ENCODE assay signal across 17 cellular contexts in genomic region chr16:75114179-75114945, GRCh38. TPM values are rescaled to one million over a fixed set of nuclear protein-coding genes. Genes with fewer than 3 reads are reported as not detected.
A peak's percentile ranks its signal among the peaks of the same experiment; 100 is the strongest.
DNase-seq lines count a peak whose midpoint lies in the region; ATAC-seq and TF ChIP-seq lines count a peak whose summit lies in the region.
"Had no signal": no experiment of that assay in that cellular context is flagged by ENCODE, and none has a peak within 500 bp of the region (broad histone marks: within the 10 kb centered on the region; RNA-seq: fewer than 3 reads in every experiment).

No MANE protein-coding gene starts in this region.

- H3K36me3 Mint-ChIP-seq in activated T-helper 2 cell treated with anti-CD3 and anti-CD28 coated beads, Interferon-gamma antibody, Interleukin-2, Interleukin-4, amounts not matched to agents 10 μg/mL and 5 μg/mL and 100 μg/mL, durations not matched to agents 14 hours and 24 hours and 36 hours (ENCODE audit: low read depth): no peaks in the 10 kb centered on the region

- intact Hi-C loops in psoas muscle (cut with DNase I): no loop called here
- intact Hi-C loops in activated T-helper 2 cell treated with anti-CD3 and anti-CD28 coated beads, Interferon-gamma antibody, Interleukin-2, Interleukin-4, amounts not matched to agents 10 μg/mL and 5 μg/mL and 100 μg/mL, durations not matched to agents 14 hours and 24 hours and 36 hours (cut with micrococcal nuclease): loop anchor here (10.0 kb wide), 1 partner anchor 410 kb away; the partner anchor contains the start of gene MLKL

- peak; percentile 4 for DNase-seq in NCI-H345 (lab: John Stamatoyannopoulos, UW)
- DNase-seq in NCI-H345 treated with DMSO at 0.1 percent for 48 hours (lab: John Stamatoyannopoulos, UW; ENCODE audit: unreplicated experiment): no peak
- DNase-seq in NCI-H1092 treated with DMSO at 0.1 percent for 48 hours (lab: John Stamatoyannopoulos, UW): peak; percentile 37
- peak; percentile 1 for DNase-seq in germinal center (ENCODE audit: low spot score)
- DNase-seq in psoas muscle: no peak
- DNase-seq in activated T-helper 2 cell treated with anti-CD3 and anti-CD28 coated beads, Interferon-gamma antibody, Interleukin-2, Interleukin-4, amounts not matched to agents 10 μg/mL and 5 μg/mL and 100 μg/mL, durations not matched to agents 14 hours and 24 hours and 36 hours (ENCODE audit: low spot score): no peak
- DNase-seq in HuH-7 (ENCODE audit: low spot score): no peak
- DNase-seq: 8988T, C1 segment of cervical spinal cord, MG63, NCI-H187 treated with DMSO at 0.1 percent for 48 hours, NCI-H526, PC-3 had no signal

- H3K4me3 ChIP-seq in psoas muscle: no peak overlapping the region
- H3K4me3 ChIP-seq: GM12878, MG63, SK-N-MC had no signal

- no peaks in the 10 kb centered on the region for H3K27me3 Mint-ChIP-seq in activated T-helper 2 cell treated with anti-CD3 and anti-CD28 coated beads, Interferon-gamma antibody, Interleukin-2, Interleukin-4, amounts not matched to agents 10 μg/mL and 5 μg/mL and 100 μg/mL, durations not matched to agents 14 hours and 24 hours and 36 hours (ENCODE audit: low read depth)

- H3K27me3 ChIP-seq in psoas muscle (ENCODE audit: insufficient read depth in 3 of 3, low read length in 2 of 3): no peaks in the 10 kb centered on the region
- H3K27me3 ChIP-seq: MG63 had no signal

- TF ChIP-seq CTCF in psoas muscle (IDR thresholded peaks at IDR 0.05): no peak

- no peaks in the 10 kb centered on the region for H3K9me3 Mint-ChIP-seq in activated T-helper 2 cell treated with anti-CD3 and anti-CD28 coated beads, Interferon-gamma antibody, Interleukin-2, Interleukin-4, amounts not matched to agents 10 μg/mL and 5 μg/mL and 100 μg/mL, durations not matched to agents 14 hours and 24 hours and 36 hours

- H3K27ac Mint-ChIP-seq in activated T-helper 2 cell treated with anti-CD3 and anti-CD28 coated beads, Interferon-gamma antibody, Interleukin-2, Interleukin-4, amounts not matched to agents 10 μg/mL and 5 μg/mL and 100 μg/mL, durations not matched to agents 14 hours and 24 hours and 36 hours: no peak overlapping the region

- H3K27ac ChIP-seq in psoas muscle: peak overlapping the region; percentile 84
- H3K27ac ChIP-seq: SK-N-MC had no signal

- peaks cover 0 to 22% of the 10 kb centered on the region in 2 donors for H3K36me3 ChIP-seq in psoas muscle (ENCODE audit: insufficient read depth in 1 of 2, low read depth in 1 of 2)
- H3K36me3 ChIP-seq: MG63 had no signal

- ATAC-seq in psoas muscle: no peak
- no peak for ATAC-seq in HG03039 (IDR thresholded peaks at IDR 0.05; ENCODE audit: unreplicated experiment)
- ATAC-seq: GM12878, PC-3, Right ventricle myocardium inferior had no signal

- no peaks in the 10 kb centered on the region for H3K9me3 ChIP-seq in psoas muscle
- H3K9me3 ChIP-seq: MG63 had no signal

- WGBS in psoas muscle, 3 donors: 83 to 89% (median 83%) methylated on average over 38 to 44 of the region's 44 CpGs

- H3K4me1 ChIP-seq in psoas muscle: peaks cover 55% of the 10 kb centered on the region

- no peak overlapping the region for H3K4me3 Mint-ChIP-seq in activated T-helper 2 cell treated with anti-CD3 and anti-CD28 coated beads, Interferon-gamma antibody, Interleukin-2, Interleukin-4, amounts not matched to agents 10 μg/mL and 5 μg/mL and 100 μg/mL, durations not matched to agents 14 hours and 24 hours and 36 hours (ENCODE audit: low read depth)

- H3K4me1 Mint-ChIP-seq in activated T-helper 2 cell treated with anti-CD3 and anti-CD28 coated beads, Interferon-gamma antibody, Interleukin-2, Interleukin-4, amounts not matched to agents 10 μg/mL and 5 μg/mL and 100 μg/mL, durations not matched to agents 14 hours and 24 hours and 36 hours (ENCODE audit: low read depth): peaks cover 19% of the 10 kb centered on the region

RNA-seq across cellular contexts. Expression of gene LDHD, which starts 2.2 kb away (rescaled TPM):
- total RNA-seq in psoas muscle: 10 to 100 TPM; 26.2 to 66.6 (median 41.3) TPM
- 10 to 100 TPM; 20.5 to 37.5 (median 27.8) TPM for polyA plus RNA-seq in psoas muscle
- total RNA-seq in activated T-helper 2 cell treated with anti-CD3 and anti-CD28 coated beads, Interferon-gamma antibody, Interleukin-2, Interleukin-4, amounts not matched to agents 10 μg/mL and 5 μg/mL and 100 μg/mL, durations not matched to agents 14 hours and 24 hours and 36 hours: 0.41 TPM in 1 of 2 replicates, not detected in the other

RNA-seq across cellular contexts. Expression of gene ZFP1, which starts 34.0 kb away (rescaled TPM):
- 1 to 10 TPM; 6.0 to 8.1 (median 6.4) TPM for total RNA-seq in psoas muscle
- 10 to 100 TPM in 1 of 3 donors, 1 to 10 TPM in 2; 3.4 to 10.4 (median 4.5) TPM for polyA plus RNA-seq in psoas muscle
- 11.2 and 14.0 TPM in 2 replicates for total RNA-seq in activated T-helper 2 cell treated with anti-CD3 and anti-CD28 coated beads, Interferon-gamma antibody, Interleukin-2, Interleukin-4, amounts not matched to agents 10 μg/mL and 5 μg/mL and 100 μg/mL, durations not matched to agents 14 hours and 24 hours and 36 hours

Comparison
In these comparisons a context has a peak if more than half of its experiments do, and no peak if none do; other contexts are left out.
1. DNase-seq: peak in NCI-H345 (single experiment), NCI-H1092 treated with DMSO at 0.1 percent for 48 hours (single experiment) and germinal center (single experiment); none in NCI-H345 treated with DMSO at 0.1 percent for 48 hours (single experiment), psoas muscle (0 of 2), activated T-helper 2 cell treated with anti-CD3 and anti-CD28 coated beads, Interferon-gamma antibody, Interleukin-2, Interleukin-4, amounts not matched to agents 10 μg/mL and 5 μg/mL and 100 μg/mL, durations not matched to agents 14 hours and 24 hours and 36 hours (single experiment) and HuH-7 (single experiment).
2. RNA of gene LDHD, which starts 2.2 kb away (total RNA-seq): 26.2 to 66.6 TPM in psoas muscle; 0.41 TPM in activated T-helper 2 cell treated with anti-CD3 and anti-CD28 coated beads, Interferon-gamma antibody, Interleukin-2, Interleukin-4, amounts not matched to agents 10 μg/mL and 5 μg/mL and 100 μg/mL, durations not matched to agents 14 hours and 24 hours and 36 hours; every median in the first group is over 10 times any median in the second.